In the genomic region with DNA sequence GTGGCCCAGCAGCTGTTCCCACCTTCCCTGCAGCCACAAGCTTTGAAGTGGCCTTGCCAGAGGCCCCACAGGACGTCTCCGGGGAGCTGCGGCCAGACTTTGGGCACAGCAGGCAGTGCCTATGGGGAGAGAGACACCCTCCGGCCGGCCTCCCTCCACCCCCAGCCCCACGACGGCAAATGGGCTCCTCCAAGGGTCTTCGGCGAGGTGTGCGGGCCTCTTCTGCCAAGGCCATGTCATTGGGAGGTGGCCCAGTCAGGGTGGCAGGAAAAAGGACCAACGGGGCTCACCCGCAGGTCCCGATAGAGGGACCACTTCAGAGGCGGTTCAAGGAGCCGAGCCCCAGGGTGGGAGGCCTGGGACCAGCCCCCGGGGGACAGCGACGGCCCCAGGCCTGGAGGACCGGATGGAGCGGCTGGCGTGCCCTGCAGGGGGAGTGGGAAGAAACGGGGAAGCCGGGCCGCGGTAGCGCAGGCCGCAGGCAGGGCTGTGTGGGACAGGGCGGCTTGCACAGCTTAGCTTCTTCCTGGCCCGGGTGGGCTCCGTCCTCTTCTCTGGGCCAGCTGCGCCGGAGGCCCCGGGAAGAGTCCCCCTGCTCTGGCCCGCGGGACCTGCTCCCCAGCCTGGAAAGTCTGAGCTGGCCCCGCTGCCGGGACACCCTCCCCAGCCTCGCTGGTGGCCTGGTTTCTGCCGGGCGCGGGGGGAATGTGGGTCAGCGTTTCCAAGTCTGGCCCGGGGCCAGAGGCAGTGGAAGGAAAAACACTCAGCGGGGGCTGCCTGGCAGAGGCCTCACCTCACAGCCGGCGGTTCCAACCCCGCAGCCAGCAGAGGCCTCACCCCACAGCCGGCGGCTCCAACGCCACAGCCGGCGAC, we compare ENCODE assay signal across 8 cellular contexts. TPM values are rescaled to one million over a fixed set of nuclear protein-coding genes. Genes with fewer than 3 reads are reported as not detected.
DNase-seq lines count a peak whose midpoint lies in the region; ATAC-seq, FAIRE-seq and TF ChIP-seq lines count a peak whose summit lies in the region.

No MANE protein-coding gene starts in this region.

- no peak for ATAC-seq in GM18861 (IDR thresholded peaks at IDR 0.05; ENCODE audit: unreplicated experiment)
- no peak for ATAC-seq in activated CD4-positive, CD25-positive, alpha-beta regulatory T cell treated with anti-CD3 and anti-CD28 coated beads, Interleukin-2, amount 50 U/mL, for 24 hours

- peak; percentile 29 for DNase-seq in GM12892 (ENCODE audit: insufficient read length)
- DNase-seq in amygdala (lab: John Stamatoyannopoulos, UW), result peak in 30 of 56 donors; percentile 11 to 71 (median 56)
- peak; percentile 74 for DNase-seq in hepatic stellate cell (ENCODE audit: low spot score)
- DNase-seq in stimulated activated CD8-positive, alpha-beta memory T cell treated with anti-CD3 and anti-CD28 coated beads, Interleukin-4, amount 100 ng/mL, for 48 hours, result peak; percentile 18
- no peak for DNase-seq in GM19239 (ENCODE audit: insufficient read length, low spot score)
- no peak for DNase-seq in A172 (ENCODE audit: low spot score)

- TF ChIP-seq POLR2A in GM12892 (IDR thresholded peaks at IDR 0.05; ENCODE audit: low read depth, low read length), result no peak

- FAIRE-seq in GM12892 (lab: Jason Lieb, UNC), result no peak
- FAIRE-seq in GM19239 (lab: Jason Lieb, UNC), result no peak

RNA-seq across cellular contexts. Expression of gene SPON2, which starts 21.9 kb away (rescaled TPM):
- polyA plus RNA-seq in GM12892 (2012; ENCODE audit: missing spikeins), result 7.5 TPM
- 7.6 and 16.2 TPM in 2 replicates for total RNA-seq in A172 (2014; rRNA removed; shearing (Covaris generic))

RNA-seq across cellular contexts. Expression of gene CTBP1, which starts 54.7 kb away (rescaled TPM):
- 45.7 TPM for polyA plus RNA-seq in GM12892 (2012; ENCODE audit: missing spikeins)
- 166 and 240 TPM in 2 replicates for total RNA-seq in A172 (2014; rRNA removed; shearing (Covaris generic))

Comparison
In these comparisons a context has a peak if more than half of its experiments do, and no peak if none do; other contexts are left out.
1. DNase-seq: peak in GM12892 (single experiment), amygdala (30 of 56), hepatic stellate cell (single experiment) and stimulated activated CD8-positive, alpha-beta memory T cell treated with anti-CD3 and anti-CD28 coated beads, Interleukin-4, amount 100 ng/mL, for 48 hours (single experiment); none in GM19239 (single experiment) and A172 (single experiment).